In the genomic region with DNA sequence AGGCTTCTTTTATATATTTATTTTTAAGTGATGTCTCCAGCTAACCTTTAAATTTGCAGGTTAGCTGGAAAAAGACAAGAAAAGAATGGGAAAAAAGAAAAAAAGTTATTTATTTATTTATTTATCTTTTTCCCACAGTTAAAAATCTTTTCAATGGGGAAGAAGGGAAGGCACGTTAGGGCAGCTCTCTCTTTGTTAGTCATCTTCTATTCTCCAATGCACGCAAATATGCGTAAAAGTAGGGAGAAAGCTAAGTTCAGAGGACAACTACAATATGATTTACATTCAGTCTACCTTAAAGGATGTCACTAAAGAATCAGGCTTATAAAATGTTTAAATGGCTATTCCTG, we compare ENCODE assay signal across 1 cellular context.
TF ChIP-seq lines count a peak whose summit lies in the region.

No MANE protein-coding gene starts in this region.

TF ChIP-seq in SK-N-SH, 30 proteins besides CTCF, POLR2A, EP300 and RAD21 (continued from another document):
- TF ChIP-seq, protein P1, sequence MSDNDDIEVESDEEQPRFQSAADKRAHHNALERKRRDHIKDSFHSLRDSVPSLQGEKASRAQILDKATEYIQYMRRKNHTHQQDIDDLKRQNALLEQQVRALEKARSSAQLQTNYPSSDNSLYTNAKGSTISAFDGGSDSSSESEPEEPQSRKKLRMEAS (IDR thresholded peaks at IDR 0.05; ENCODE audit: low read depth): no peak
- no peak for TF ChIP-seq MXI1 (IDR thresholded peaks at IDR 0.05; ENCODE audit: low read depth, low read length)
- no peak; the same call in 1 of the 2 replicates for TF ChIP-seq POLR2AphosphoS5 (IDR thresholded peaks at IDR 0.05; ENCODE audit: low read depth, low read length)
- TF ChIP-seq, protein P2, sequence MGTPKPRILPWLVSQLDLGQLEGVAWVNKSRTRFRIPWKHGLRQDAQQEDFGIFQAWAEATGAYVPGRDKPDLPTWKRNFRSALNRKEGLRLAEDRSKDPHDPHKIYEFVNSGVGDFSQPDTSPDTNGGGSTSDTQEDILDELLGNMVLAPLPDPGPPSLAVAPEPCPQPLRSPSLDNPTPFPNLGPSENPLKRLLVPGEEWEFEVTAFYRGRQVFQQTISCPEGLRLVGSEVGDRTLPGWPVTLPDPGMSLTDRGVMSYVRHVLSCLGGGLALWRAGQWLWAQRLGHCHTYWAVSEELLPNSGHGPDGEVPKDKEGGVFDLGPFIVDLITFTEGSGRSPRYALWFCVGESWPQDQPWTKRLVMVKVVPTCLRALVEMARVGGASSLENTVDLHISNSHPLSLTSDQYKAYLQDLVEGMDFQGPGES (IDR thresholded peaks at IDR 0.05; ENCODE audit: low read depth, low read length): no peak
- no peak for TF ChIP-seq TCF12 (IDR thresholded peaks at IDR 0.05)
- no peak for TF ChIP-seq FOXJ3 (CRISPR knock-in tag; IDR thresholded peaks at IDR 0.05)
- no peak for TF ChIP-seq SIN3A (IDR thresholded peaks at IDR 0.05; ENCODE audit: borderline replicate concordance, low read depth, low read length)
- TF ChIP-seq FOXM1 (IDR thresholded peaks at IDR 0.05; ENCODE audit: low read depth): no peak
- no peak for TF ChIP-seq MEF2A (IDR thresholded peaks at IDR 0.05; ENCODE audit: borderline replicate concordance, low read depth)
- no peak for TF ChIP-seq NRF1 (IDR thresholded peaks at IDR 0.05; ENCODE audit: low read depth, low read length)
